1 cellular context compared by ENCODE assay signal in genomic region chr2:218395826-218396687, GRCh38.
A peak's percentile ranks its signal among the peaks of the same experiment; 100 is the strongest.
TF ChIP-seq lines count a peak whose summit lies in the region.

No MANE protein-coding gene starts in this region.

TF ChIP-seq in HEK293, 187 proteins besides CTCF, POLR2A, EP300 and RAD21 (continued from another document and continues in another):
- TF ChIP-seq ZNF473 (tag by site-specific recombination; IDR thresholded peaks at IDR 0.05) (no peak), PBX3 (CRISPR knock-in tag; IDR thresholded peaks at IDR 0.05) (0 out of 2 replicates have a peak, but pooled peaks have one; percentile 40), GLI2 (tag by site-specific recombination; IDR thresholded peaks at IDR 0.05; ENCODE audit: borderline replicate concordance, low read depth) (no peak), ZNF311 (tag by site-specific recombination; IDR thresholded peaks at IDR 0.05; ENCODE audit: borderline replicate concordance) (no peak), HOXA7 (CRISPR knock-in tag; IDR thresholded peaks at IDR 0.05; ENCODE audit: borderline replicate concordance) (no peak), ZNF148 (tag by site-specific recombination; IDR thresholded peaks at IDR 0.05; ENCODE audit: borderline replicate concordance) (no peak), ZNF23 (tag by site-specific recombination; IDR thresholded peaks at IDR 0.05; ENCODE audit: borderline replicate concordance) (no peak), ZNF660 (tag by site-specific recombination; IDR thresholded peaks at IDR 0.05) (peak; percentile 83), SP3 (tag by site-specific recombination; IDR thresholded peaks at IDR 0.05) (peak; percentile 93), ZNF169 (tag by site-specific recombination; IDR thresholded peaks at IDR 0.05) (no peak), BCL6B (tag by site-specific recombination; IDR thresholded peaks at IDR 0.05) (no peak), ZNF223 (tag by site-specific recombination; IDR thresholded peaks at IDR 0.05) (no peak), KLF9 (tag by site-specific recombination; IDR thresholded peaks at IDR 0.05; ENCODE audit: low read depth) (peak; percentile 84), ZNF555 (tag by site-specific recombination; conservative IDR thresholded peaks at IDR 0.05) (no peak), MZF1 (tag by site-specific recombination; IDR thresholded peaks at IDR 0.05; ENCODE audit: borderline replicate concordance) (no peak; the same call in 1 of the 2 replicates), ZNF184 (tag by site-specific recombination; IDR thresholded peaks at IDR 0.05) (peak; percentile 46; the same call in 1 of the 2 replicates), ZNF157 (tag by site-specific recombination; IDR thresholded peaks at IDR 0.05) (no peak), SCRT1 (tag by site-specific recombination; IDR thresholded peaks at IDR 0.05; ENCODE audit: borderline replicate concordance) (no peak), ZSCAN30 (tag by site-specific recombination; IDR thresholded peaks at IDR 0.05) (peak; percentile 82), ZNF561 (tag by site-specific recombination; IDR thresholded peaks at IDR 0.05; ENCODE audit: borderline replicate concordance) (peak; percentile 92), REST (tag by site-specific recombination; IDR thresholded peaks at IDR 0.05) (no peak), ZNF776 (tag by site-specific recombination; IDR thresholded peaks at IDR 0.05; ENCODE audit: borderline replicate concordance) (no peak), ZNF544 (tag by site-specific recombination; IDR thresholded peaks at IDR 0.05) (no peak), ZNF324 (tag by site-specific recombination; IDR thresholded peaks at IDR 0.05) (peak; percentile 73; the same call in 1 of the 2 replicates), WT1 (tag by site-specific recombination; IDR thresholded peaks at IDR 0.05) (peak; percentile 58; the same call in 1 of the 2 replicates), ZNF704 (tag by site-specific recombination; IDR thresholded peaks at IDR 0.05) (no peak), ZNF354C (tag by site-specific recombination; IDR thresholded peaks at IDR 0.05; ENCODE audit: borderline replicate concordance, low read depth) (no peak), ZNF624 (tag by site-specific recombination; IDR thresholded peaks at IDR 0.05) (no peak), ZNF112 (tag by site-specific recombination; IDR thresholded peaks at IDR 0.05) (no peak), ZNF394 (tag by site-specific recombination; IDR thresholded peaks at IDR 0.05; ENCODE audit: borderline replicate concordance) (peak; percentile 78), ZNF48 (tag by site-specific recombination; IDR thresholded peaks at IDR 0.05) (no peak), ZNF664 (tag by site-specific recombination; IDR thresholded peaks at IDR 0.05) (0 out of 2 replicates have a peak, but pooled peaks have one; percentile 6), ZBTB1 (tag by site-specific recombination; IDR thresholded peaks at IDR 0.05) (no peak), SP7 (tag by site-specific recombination; IDR thresholded peaks at IDR 0.05) (peak; percentile 83), ZNF239 (tag by site-specific recombination; IDR thresholded peaks at IDR 0.05) (no peak), OVOL3 (tag by site-specific recombination; IDR thresholded peaks at IDR 0.05) (no peak), ZEB2 (tag by site-specific recombination; IDR thresholded peaks at IDR 0.05) (peak; percentile 90), ZNF138 (tag by site-specific recombination; IDR thresholded peaks at IDR 0.05; ENCODE audit: borderline replicate concordance) (no peak), PATZ1 (tag by site-specific recombination; IDR thresholded peaks at IDR 0.05) (peak; percentile 97), ZNF214 (tag by site-specific recombination; IDR thresholded peaks at IDR 0.05; ENCODE audit: borderline replicate concordance) (no peak)
- TF ChIP-seq, protein P1, sequence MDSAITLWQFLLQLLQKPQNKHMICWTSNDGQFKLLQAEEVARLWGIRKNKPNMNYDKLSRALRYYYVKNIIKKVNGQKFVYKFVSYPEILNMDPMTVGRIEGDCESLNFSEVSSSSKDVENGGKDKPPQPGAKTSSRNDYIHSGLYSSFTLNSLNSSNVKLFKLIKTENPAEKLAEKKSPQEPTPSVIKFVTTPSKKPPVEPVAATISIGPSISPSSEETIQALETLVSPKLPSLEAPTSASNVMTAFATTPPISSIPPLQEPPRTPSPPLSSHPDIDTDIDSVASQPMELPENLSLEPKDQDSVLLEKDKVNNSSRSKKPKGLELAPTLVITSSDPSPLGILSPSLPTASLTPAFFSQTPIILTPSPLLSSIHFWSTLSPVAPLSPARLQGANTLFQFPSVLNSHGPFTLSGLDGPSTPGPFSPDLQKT (IDR thresholded peaks at IDR 0.05; ENCODE audit: borderline replicate concordance, low read depth, low read length) = no peak
- TF ChIP-seq, protein P2, sequence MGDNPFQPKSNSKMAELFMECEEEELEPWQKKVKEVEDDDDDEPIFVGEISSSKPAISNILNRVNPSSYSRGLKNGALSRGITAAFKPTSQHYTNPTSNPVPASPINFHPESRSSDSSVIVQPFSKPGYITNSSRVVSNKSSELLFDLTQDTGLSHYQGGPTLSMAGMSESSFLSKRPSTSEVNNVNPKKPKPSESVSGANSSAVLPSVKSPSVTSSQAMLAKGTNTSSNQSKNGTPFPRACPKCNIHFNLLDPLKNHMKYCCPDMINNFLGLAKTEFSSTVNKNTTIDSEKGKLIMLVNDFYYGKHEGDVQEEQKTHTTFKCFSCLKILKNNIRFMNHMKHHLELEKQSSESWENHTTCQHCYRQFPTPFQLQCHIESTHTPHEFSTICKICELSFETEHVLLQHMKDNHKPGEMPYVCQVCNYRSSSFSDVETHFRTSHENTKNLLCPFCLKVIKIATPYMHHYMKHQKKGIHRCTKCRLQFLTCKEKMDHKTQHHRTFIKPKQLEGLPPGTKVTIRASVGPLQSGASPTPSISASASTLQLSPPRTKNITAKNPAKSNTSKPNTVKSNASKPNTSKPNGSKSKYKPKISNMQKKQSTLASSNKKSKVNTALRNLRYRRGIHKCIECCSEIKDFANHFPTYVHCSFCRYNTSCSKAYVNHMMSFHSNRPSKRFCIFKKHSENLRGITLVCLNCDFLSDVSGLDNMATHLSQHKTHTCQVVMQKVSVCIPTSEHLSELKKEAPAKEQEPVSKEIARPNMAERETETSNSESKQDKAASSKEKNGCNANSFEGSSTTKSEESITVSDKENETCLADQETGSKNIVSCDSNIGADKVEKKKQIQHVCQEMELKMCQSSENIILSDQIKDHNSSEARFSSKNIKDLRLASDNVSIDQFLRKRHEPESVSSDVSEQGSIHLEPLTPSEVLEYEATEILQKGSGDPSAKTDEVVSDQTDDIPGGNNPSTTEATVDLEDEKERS (tag by site-specific recombination; IDR thresholded peaks at IDR 0.05) = 0 out of 2 replicates have a peak, but pooled peaks have one; percentile 50
- TF ChIP-seq, protein P3, sequence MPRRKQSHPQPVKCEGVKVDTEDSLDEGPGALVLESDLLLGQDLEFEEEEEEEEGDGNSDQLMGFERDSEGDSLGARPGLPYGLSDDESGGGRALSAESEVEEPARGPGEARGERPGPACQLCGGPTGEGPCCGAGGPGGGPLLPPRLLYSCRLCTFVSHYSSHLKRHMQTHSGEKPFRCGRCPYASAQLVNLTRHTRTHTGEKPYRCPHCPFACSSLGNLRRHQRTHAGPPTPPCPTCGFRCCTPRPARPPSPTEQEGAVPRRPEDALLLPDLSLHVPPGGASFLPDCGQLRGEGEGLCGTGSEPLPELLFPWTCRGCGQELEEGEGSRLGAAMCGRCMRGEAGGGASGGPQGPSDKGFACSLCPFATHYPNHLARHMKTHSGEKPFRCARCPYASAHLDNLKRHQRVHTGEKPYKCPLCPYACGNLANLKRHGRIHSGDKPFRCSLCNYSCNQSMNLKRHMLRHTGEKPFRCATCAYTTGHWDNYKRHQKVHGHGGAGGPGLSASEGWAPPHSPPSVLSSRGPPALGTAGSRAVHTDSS (tag by site-specific recombination; IDR thresholded peaks at IDR 0.05) = no peak
